Comparison of ENCODE assay signal across 1 cellular context in the genomic region with DNA sequence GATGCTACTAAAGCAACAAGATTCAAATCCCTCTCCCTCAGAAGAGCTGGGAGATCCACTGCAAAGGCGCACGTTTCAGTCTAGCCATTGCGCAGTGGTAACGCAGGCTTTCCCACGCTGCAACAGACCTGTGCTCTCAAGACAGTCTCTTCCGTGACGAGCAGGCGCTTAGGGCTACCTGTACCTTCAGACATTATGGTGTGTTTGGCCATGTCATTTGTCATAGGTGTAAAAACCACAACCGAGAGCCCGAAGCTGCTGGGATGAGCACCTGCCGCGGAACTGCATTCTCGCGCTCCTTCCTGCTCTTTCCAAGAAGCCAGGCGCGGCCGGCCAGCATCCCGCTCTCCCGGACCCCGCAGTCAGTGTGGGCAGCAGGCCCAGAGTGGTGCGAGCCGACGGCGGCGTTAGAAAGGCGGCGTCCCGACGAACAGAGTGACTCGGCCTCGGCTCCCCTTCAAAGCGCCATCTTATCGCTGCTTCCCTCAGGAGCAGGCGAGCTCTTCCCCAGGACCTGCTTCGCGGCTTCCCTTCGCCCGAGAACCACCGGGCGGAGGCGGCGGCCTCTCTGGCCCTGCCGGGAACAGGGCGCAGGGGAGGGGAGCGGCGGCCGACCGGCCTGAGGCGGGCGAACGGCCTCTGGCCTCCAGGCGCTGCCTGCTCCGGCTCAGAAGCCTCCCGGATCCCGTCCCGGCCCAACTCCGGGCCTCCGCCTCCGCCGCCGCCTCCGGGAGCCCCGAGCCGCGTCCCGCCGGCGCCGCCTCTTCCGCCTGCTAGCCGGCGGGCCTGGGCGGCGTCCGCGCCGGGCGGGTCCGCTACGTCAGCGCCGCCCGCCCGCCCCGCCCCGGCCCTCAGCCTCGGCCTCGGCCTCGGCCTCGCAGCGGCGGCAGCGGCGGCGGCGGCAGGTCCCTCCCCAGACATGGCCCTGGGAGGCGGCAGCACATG.
A peak's percentile ranks its signal among the peaks of the same experiment; 100 is the strongest.
TF ChIP-seq lines count a peak whose summit lies in the region.

Gene FAM120A (plus strand): TSS at position 869 of the 945 bp plus-strand sequence. CDS start 231 bp downstream, outside the sequence.

TF ChIP-seq in HepG2, 621 proteins besides CTCF, POLR2A, EP300 and RAD21 (continued from another document and continues in another):
- TF ChIP-seq, protein P1, sequence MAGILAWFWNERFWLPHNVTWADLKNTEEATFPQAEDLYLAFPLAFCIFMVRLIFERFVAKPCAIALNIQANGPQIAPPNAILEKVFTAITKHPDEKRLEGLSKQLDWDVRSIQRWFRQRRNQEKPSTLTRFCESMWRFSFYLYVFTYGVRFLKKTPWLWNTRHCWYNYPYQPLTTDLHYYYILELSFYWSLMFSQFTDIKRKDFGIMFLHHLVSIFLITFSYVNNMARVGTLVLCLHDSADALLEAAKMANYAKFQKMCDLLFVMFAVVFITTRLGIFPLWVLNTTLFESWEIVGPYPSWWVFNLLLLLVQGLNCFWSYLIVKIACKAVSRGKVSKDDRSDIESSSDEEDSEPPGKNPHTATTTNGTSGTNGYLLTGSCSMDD (CRISPR knock-in tag; IDR thresholded peaks at IDR 0.05), result no peak
- no peak for TF ChIP-seq MAFK (conservative IDR thresholded peaks at IDR 0.05 in 1 of 2, IDR thresholded peaks at IDR 0.05 in 1 of 2; ENCODE audit: low read length in 2 of 2)
- no peak for TF ChIP-seq ZNF20 (CRISPR knock-in tag; IDR thresholded peaks at IDR 0.05)
- TF ChIP-seq RNF219 (CRISPR knock-in tag; IDR thresholded peaks at IDR 0.05), result no peak
- no peak for TF ChIP-seq ELK4 (CRISPR knock-in tag; IDR thresholded peaks at IDR 0.05; ENCODE audit: borderline replicate concordance)
- no peak for TF ChIP-seq FOSL2 (CRISPR knock-in tag; IDR thresholded peaks at IDR 0.05)
- TF ChIP-seq PPARG (CRISPR knock-in tag; conservative IDR thresholded peaks at IDR 0.05), result no peak
- TF ChIP-seq ZNF629 (CRISPR knock-in tag; conservative IDR thresholded peaks at IDR 0.05), result no peak
- TF ChIP-seq ZNF296 (CRISPR knock-in tag; conservative IDR thresholded peaks at IDR 0.05), result no peak
- peak; percentile 82; the same call in 1 of the 2 replicates for TF ChIP-seq ZNF678 (CRISPR knock-in tag; IDR thresholded peaks at IDR 0.05)
- TF ChIP-seq KDM5B (CRISPR knock-in tag; IDR thresholded peaks at IDR 0.05; ENCODE audit: borderline replicate concordance), result peak; percentile 85
- 0 out of 2 replicates have a peak, but pooled peaks have one; percentile 23 for TF ChIP-seq ZNF782 (CRISPR knock-in tag; IDR thresholded peaks at IDR 0.05; ENCODE audit: borderline replicate concordance)
- no peak for TF ChIP-seq GPBP1L1 (CRISPR knock-in tag; IDR thresholded peaks at IDR 0.05)
- no peak for TF ChIP-seq HNRNPL (IDR thresholded peaks at IDR 0.05; ENCODE audit: low read depth, low read length)
- TF ChIP-seq ATF1 (CRISPR knock-in tag; IDR thresholded peaks at IDR 0.05), result no peak
- TF ChIP-seq GFI1 (CRISPR knock-in tag; IDR thresholded peaks at IDR 0.05; ENCODE audit: borderline replicate concordance), result no peak
- TF ChIP-seq GABPB1 (CRISPR knock-in tag; IDR thresholded peaks at IDR 0.05), result peak; percentile 76
- 0 out of 2 replicates have a peak, but pooled peaks have one; percentile 3 for TF ChIP-seq HMGXB3 (CRISPR knock-in tag; IDR thresholded peaks at IDR 0.05; ENCODE audit: borderline replicate concordance)
- TF ChIP-seq ZNF451 (CRISPR knock-in tag; IDR thresholded peaks at IDR 0.05), result peak; percentile 65
- TF ChIP-seq ARID3A (IDR thresholded peaks at IDR 0.05; ENCODE audit: low read depth, low read length), result no peak
- TF ChIP-seq HBP1 (CRISPR knock-in tag; IDR thresholded peaks at IDR 0.05; ENCODE audit: low read depth), result no peak; the same call in 1 of the 2 replicates
- TF ChIP-seq ZBTB7A (CRISPR knock-in tag; IDR thresholded peaks at IDR 0.05), result no peak
- peak; percentile 68 for TF ChIP-seq AGO2 (optimal IDR thresholded peaks at IDR 0.05; ENCODE audit: low read depth, low read length)
- no peak for TF ChIP-seq ZBTB39 (CRISPR knock-in tag; IDR thresholded peaks at IDR 0.05)
- no peak for TF ChIP-seq PHF21A (CRISPR knock-in tag; IDR thresholded peaks at IDR 0.05)
- no peak for TF ChIP-seq HINFP (CRISPR knock-in tag; IDR thresholded peaks at IDR 0.05; ENCODE audit: low read depth)
- TF ChIP-seq IKZF4 (CRISPR knock-in tag; IDR thresholded peaks at IDR 0.05; ENCODE audit: borderline replicate concordance, low read depth, not compliant biosample characterization), result no peak
- TF ChIP-seq ZNF354B (CRISPR knock-in tag; IDR thresholded peaks at IDR 0.05), result no peak
- TF ChIP-seq ZNF574 (CRISPR knock-in tag; IDR thresholded peaks at IDR 0.05), result peak; percentile 64
- TF ChIP-seq HOXA3 (CRISPR knock-in tag; IDR thresholded peaks at IDR 0.05), result peak; percentile 3; the same call in 1 of the 2 replicates
- TF ChIP-seq MIXL1 (CRISPR knock-in tag; IDR thresholded peaks at IDR 0.05), result no peak
